Comparison of ENCODE assay signal across 19 cellular contexts in genomic region chr10:78640981-78641646, GRCh38.
DNase-seq lines count a peak whose midpoint lies in the region; ATAC-seq and TF ChIP-seq lines count a peak whose summit lies in the region.
"Had no signal": no experiment of that assay in that cellular context is flagged by ENCODE, and none has a peak within 500 bp of the region (broad histone marks: within the 10 kb centered on the region; RNA-seq: fewer than 3 reads in every experiment).

No MANE protein-coding gene starts in this region.

- H2BK12ac ChIP-seq in neuronal stem cell (ENCODE audit: low read length), result no peak overlapping the region

- H4K91ac ChIP-seq in neuronal stem cell (ENCODE audit: low read depth, low read length, poor library complexity), result no peak overlapping the region

- H3K4ac ChIP-seq in neuronal stem cell (ENCODE audit: low read length), result no peak overlapping the region

- H3K4me2 ChIP-seq in neuronal stem cell (ENCODE audit: insufficient read depth, low read length, poor library complexity, severe bottlenecking), result no peak overlapping the region

- 76 to 86% (median 82%) methylated on average over 4 of the region's 4 CpGs for WGBS in heart left ventricle, 4 donors
- WGBS in neuronal stem cell (ENCODE audit: extremely low coverage in 2 of 2, insufficient read length in 2 of 2, insufficient replicate concordance in 1 of 2), 2 donors, result no CpG with 5 or more reads among the region's 4 CpGs

- H3K4me3 ChIP-seq in heart left ventricle (no peak overlapping the region), neuronal stem cell (ENCODE audit: low read length in 2 of 2) (no peak overlapping the region)
- H3K4me3 ChIP-seq: cardiac muscle cell, SJCRH30, suprapubic skin had no signal

- H3K4me3 Mint-ChIP-seq in stimulated activated naive B cell treated with anti-CD40 and anti-IgM and Interleukin-4, amounts not matched to agents 10 μg/mL and 1 μg/mL and 100 μg/mL, for 72 hours, result no peak overlapping the region
- H3K4me3 Mint-ChIP-seq: activated naive CD8-positive, alpha-beta T cell treated with anti-CD3 and anti-CD28 coated beads for 36 hours; CD4-positive, alpha-beta T cell had no signal

- DNase-seq in NCI-H1694 treated with DMSO at 0.1 percent for 48 hours (lab: John Stamatoyannopoulos, UW) (peak; percentile 10), NCI-H1694 (lab: John Stamatoyannopoulos, UW) (no peak), NOMO-1 treated with dmso at 0.1 percent for 144 hours (lab: John Stamatoyannopoulos, UW; ENCODE audit: unreplicated experiment) (peak; percentile 69), heart left ventricle (peak in 1 of 5 donors; percentile 28), GOT3 (lab: John Stamatoyannopoulos, UW) (no peak), neuronal stem cell (ENCODE audit: low spot score) (no peak)
- DNase-seq in stimulated activated naive B cell treated with anti-CD40 and anti-IgM and Interleukin-4, amounts not matched to agents 10 μg/mL and 1 μg/mL and 100 μg/mL, for 72 hours, result no peak
- DNase-seq: 8988T; activated naive CD8-positive, alpha-beta T cell treated with anti-CD3 and anti-CD28 coated beads for 36 hours; activated T-cell treated with anti-CD3 and anti-CD28 coated beads, Interleukin-2, amount 50 U/mL, for 1 hour; CD4-positive, alpha-beta T cell; DMS79 treated with DMSO at 0.1 percent for 48 hours; effector CD8-positive, alpha-beta T cell; NCI-H2029 treated with DMSO at 0.1 percent for 48 hours; NCI-H774; SJCRH30 had no signal

- H4K8ac ChIP-seq in neuronal stem cell (ENCODE audit: low read depth, low read length), result no peak overlapping the region

- H3K4me1 Mint-ChIP-seq in stimulated activated naive B cell treated with anti-CD40 and anti-IgM and Interleukin-4, amounts not matched to agents 10 μg/mL and 1 μg/mL and 100 μg/mL, for 72 hours, result peaks cover 6 to 7% of the 10 kb centered on the region in 2 donors
- H3K4me1 Mint-ChIP-seq: activated naive CD8-positive, alpha-beta T cell treated with anti-CD3 and anti-CD28 coated beads for 36 hours had no signal

- H3K23ac ChIP-seq in neuronal stem cell (ENCODE audit: low read depth, low read length, poor library complexity), result no peak overlapping the region

- no peaks in the 10 kb centered on the region for H3K36me3 Mint-ChIP-seq in stimulated activated naive B cell treated with anti-CD40 and anti-IgM and Interleukin-4, amounts not matched to agents 10 μg/mL and 1 μg/mL and 100 μg/mL, for 72 hours
- H3K36me3 Mint-ChIP-seq: activated naive CD8-positive, alpha-beta T cell treated with anti-CD3 and anti-CD28 coated beads for 36 hours had no signal

- ATAC-seq in heart left ventricle (peak in 3 of 4 donors; percentile 46 to 66 (median 65)), GM18867 (IDR thresholded peaks at IDR 0.05; ENCODE audit: unreplicated experiment) (no peak)
- ATAC-seq in stimulated activated naive B cell treated with anti-CD40 and anti-IgM and Interleukin-4, amounts not matched to agents 10 μg/mL and 1 μg/mL and 100 μg/mL, for 72 hours (replicated peaks), result peak; percentile 85 to 88

- H2AFZ ChIP-seq in neuronal stem cell (ENCODE audit: low read length), result no peak overlapping the region

- H2BK15ac ChIP-seq in neuronal stem cell (ENCODE audit: low read length), result no peak overlapping the region

- H3K9me3 ChIP-seq in heart left ventricle (peaks cover 0 to 7% (median 0%) of the 10 kb centered on the region in 12 donors), neuronal stem cell (replicated peaks in 1 of 2; ENCODE audit: control insufficient read depth in 2 of 2, insufficient read depth in 1 of 2, low read depth in 1 of 2, low read length in 2 of 2) (peaks cover 0 to 4% of the 10 kb centered on the region in 2 donors)
- H3K9me3 ChIP-seq: SJCRH30, suprapubic skin had no signal

- no peak overlapping the region for H2BK120ac ChIP-seq in neuronal stem cell (ENCODE audit: low read depth, low read length)

- TF ChIP-seq POLR2A in heart left ventricle (IDR thresholded peaks at IDR 0.05), result no peak

- H3K27me3 Mint-ChIP-seq in stimulated activated naive B cell treated with anti-CD40 and anti-IgM and Interleukin-4, amounts not matched to agents 10 μg/mL and 1 μg/mL and 100 μg/mL, for 72 hours, result peaks cover 0 to 14% of the 10 kb centered on the region in 2 donors
- H3K27me3 Mint-ChIP-seq: activated naive CD8-positive, alpha-beta T cell treated with anti-CD3 and anti-CD28 coated beads for 36 hours had no signal

- no peak overlapping the region for H3K14ac ChIP-seq in neuronal stem cell (ENCODE audit: low read length)

- H3K4me1 ChIP-seq in heart left ventricle (peaks cover 0 to 14% (median 0%) of the 10 kb centered on the region in 12 donors), neuronal stem cell (ENCODE audit: control insufficient read depth in 2 of 2, insufficient read depth in 1 of 2, low read depth in 1 of 2, low read length in 2 of 2) (peaks cover 0 to 4% of the 10 kb centered on the region in 2 donors)
- H3K4me1 ChIP-seq: SJCRH30, suprapubic skin had no signal

- no peak overlapping the region for H3K27ac Mint-ChIP-seq in stimulated activated naive B cell treated with anti-CD40 and anti-IgM and Interleukin-4, amounts not matched to agents 10 μg/mL and 1 μg/mL and 100 μg/mL, for 72 hours
- H3K27ac Mint-ChIP-seq: activated naive CD8-positive, alpha-beta T cell treated with anti-CD3 and anti-CD28 coated beads for 36 hours; CD4-positive, alpha-beta T cell had no signal

- intact Hi-C loops in heart left ventricle (cut with DNase I), result loop anchor here in 1 of 10 donors (10.0 kb wide), 1 partner anchor 124 kb away; no protein-coding TSS in a partner anchor

- no peak overlapping the region for H3K18ac ChIP-seq in neuronal stem cell (ENCODE audit: low read length)

- H2BK5ac ChIP-seq in neuronal stem cell (ENCODE audit: low read length), result no peak overlapping the region

- H2AK5ac ChIP-seq in neuronal stem cell (ENCODE audit: low read depth, low read length), result no peak overlapping the region

- no peak overlapping the region for H3K9ac ChIP-seq in neuronal stem cell (ENCODE audit: low read depth, low read length, poor library complexity)

- H3K9me3 Mint-ChIP-seq in stimulated activated naive B cell treated with anti-CD40 and anti-IgM and Interleukin-4, amounts not matched to agents 10 μg/mL and 1 μg/mL and 100 μg/mL, for 72 hours, result peaks cover 6 to 9% of the 10 kb centered on the region in 2 donors
- H3K9me3 Mint-ChIP-seq: activated naive CD8-positive, alpha-beta T cell treated with anti-CD3 and anti-CD28 coated beads for 36 hours had no signal

- H3K79me1 ChIP-seq in neuronal stem cell (ENCODE audit: low read depth, low read length), result no peaks in the 10 kb centered on the region

- no peak for TF ChIP-seq CTCF in heart left ventricle (IDR thresholded peaks at IDR 0.05)

- H3K27me3 ChIP-seq in heart left ventricle (no peaks in the 10 kb centered on the region), neuronal stem cell (ENCODE audit: control insufficient read depth in 3 of 3, insufficient read depth in 3 of 3, low read depth in 1 of 3, low read length in 3 of 3) (no peaks in the 10 kb centered on the region)
- H3K27me3 ChIP-seq: cardiac muscle cell, SJCRH30, suprapubic skin had no signal

- H3K36me3 ChIP-seq in heart left ventricle (no peaks in the 10 kb centered on the region), neuronal stem cell (replicated peaks in 1 of 2; ENCODE audit: control insufficient read depth in 2 of 2, insufficient read depth in 2 of 2, low read length in 2 of 2) (no peaks in the 10 kb centered on the region)
- H3K36me3 ChIP-seq: cardiac muscle cell, SJCRH30, suprapubic skin had no signal

- H3K27ac ChIP-seq in heart left ventricle, result peak overlapping the region in 3 of 12 donors; percentile 20 to 26 (median 24)
- no peak overlapping the region for H3K27ac ChIP-seq in neuronal stem cell (replicated peaks; ENCODE audit: low read length)
- H3K27ac ChIP-seq: cardiac muscle cell, SJCRH30, suprapubic skin had no signal

Comparison
In these comparisons a context has a peak if more than half of its experiments do, and no peak if none do; other contexts are left out.
1. DNase-seq: peak in NCI-H1694 treated with DMSO at 0.1 percent for 48 hours (single experiment) and NOMO-1 treated with dmso at 0.1 percent for 144 hours (single experiment); none in NCI-H1694 (single experiment), stimulated activated naive B cell treated with anti-CD40 and anti-IgM and Interleukin-4, amounts not matched to agents 10 μg/mL and 1 μg/mL and 100 μg/mL, for 72 hours (single experiment), GOT3 (single experiment) and neuronal stem cell (single experiment).